Comparison of ENCODE assay signal across 6 cellular contexts in the genomic region with DNA sequence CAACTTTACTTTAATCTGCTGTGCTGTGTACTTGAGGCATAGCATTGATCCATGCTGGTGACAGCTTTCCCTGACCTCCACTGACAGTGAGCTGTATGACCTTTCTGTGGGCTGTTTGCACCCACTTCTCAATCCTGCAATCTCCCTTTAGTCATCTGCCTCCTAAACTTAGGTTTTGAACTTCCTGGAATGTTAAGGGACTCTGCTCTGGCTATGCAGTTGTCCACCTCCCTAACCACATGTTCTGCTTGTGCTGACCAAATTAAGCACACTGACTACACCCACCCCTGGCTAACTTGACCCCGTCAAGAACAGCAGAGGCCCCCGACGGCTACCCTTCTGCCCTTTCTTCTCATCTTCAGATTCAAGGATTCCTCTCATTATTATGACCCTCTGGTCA.
"Had no signal": no experiment of that assay in that cellular context is flagged by ENCODE, and none has a peak within 500 bp of the region (broad histone marks: within the 10 kb centered on the region; RNA-seq: fewer than 3 reads in every experiment).

No MANE protein-coding gene starts in this region.

- H3K27ac ChIP-seq: GM23248 had no signal

- H2AFZ ChIP-seq: GM23248 had no signal

- ATAC-seq: K562 had no signal

- H3K4me3 ChIP-seq: GM23248, K562 had no signal

- H3K9ac ChIP-seq: GM23248 had no signal

- DNase-seq: GM23248, GOT3, H9, HCEC 1CT, IMR-90 had no signal
